Comparison of ENCODE assay signal across 1 cellular context in genomic region chr11:108752297-108752751, GRCh38.
A peak's percentile ranks its signal among the peaks of the same experiment; 100 is the strongest.
TF ChIP-seq lines count a peak whose summit lies in the region.

No MANE protein-coding gene starts in this region.

TF ChIP-seq in GM12878, 131 proteins besides CTCF, POLR2A, EP300 and RAD21 (continued from another document):
- TF ChIP-seq MLLT1 (IDR thresholded peaks at IDR 0.05) (no peak), KLF5 (IDR thresholded peaks at IDR 0.05; ENCODE audit: partially characterized antibody) (no peak), JUNB (IDR thresholded peaks at IDR 0.05) (peak; percentile 52; the same call in 1 of the 2 replicates), IRF3 (IDR thresholded peaks at IDR 0.05) (no peak), NKRF (conservative IDR thresholded peaks at IDR 0.05) (no peak), RUNX3 (IDR thresholded peaks at IDR 0.05; ENCODE audit: low read length) (peak; percentile 30; the same call in 1 of the 2 replicates), SUPT20H (IDR thresholded peaks at IDR 0.05; ENCODE audit: borderline replicate concordance, control insufficient read depth, low read depth, low read length) (no peak)
